Comparison of ENCODE assay signal across 8 cellular contexts in genomic region chr19:41351339-41352245, GRCh38.
DNase-seq lines count a peak whose midpoint lies in the region; ATAC-seq lines count a peak whose summit lies in the region.

No MANE protein-coding gene starts in this region.

- peak overlapping the region in 20 of 21 experiments; percentile 78 to 96 (median 90) for H3K27ac ChIP-seq in skin epidermis

- peaks cover 8% of the 10 kb centered on the region for H3K9me3 Mint-ChIP-seq in T-helper 2 cell treated with Interferon-gamma antibody and Interleukin-4, amounts not matched to agents 5 μg/mL and 100 μg/mL, for 36 hours

- H3K27me3 Mint-ChIP-seq in T-helper 2 cell treated with Interferon-gamma antibody and Interleukin-4, amounts not matched to agents 5 μg/mL and 100 μg/mL, for 36 hours (ENCODE audit: low read depth), result no peaks in the 10 kb centered on the region

- H3K4me3 Mint-ChIP-seq in T-helper 2 cell treated with Interferon-gamma antibody and Interleukin-4, amounts not matched to agents 5 μg/mL and 100 μg/mL, for 36 hours, result peak overlapping the region; percentile 92

- DNase-seq in SIG-M5 treated with dmso at 0.1 percent for 504 hours (lab: John Stamatoyannopoulos, UW; ENCODE audit: unreplicated experiment) (peak; percentile 62), SIG-M5 (lab: John Stamatoyannopoulos, UW) (no peak), amniotic stem cell (lab: John Stamatoyannopoulos, UW) (peak; percentile 27), NCI-H2171 treated with DMSO at 0.1 percent for 48 hours (lab: John Stamatoyannopoulos, UW) (no peak)
- peak; percentile 80 for DNase-seq in T-helper 2 cell treated with Interferon-gamma antibody and Interleukin-4, amounts not matched to agents 5 μg/mL and 100 μg/mL, for 36 hours (ENCODE audit: low spot score)

- peaks cover 49% of the 10 kb centered on the region for H3K36me3 Mint-ChIP-seq in T-helper 2 cell treated with Interferon-gamma antibody and Interleukin-4, amounts not matched to agents 5 μg/mL and 100 μg/mL, for 36 hours (ENCODE audit: low read depth)

- H3K27ac Mint-ChIP-seq in T-helper 2 cell treated with Interferon-gamma antibody and Interleukin-4, amounts not matched to agents 5 μg/mL and 100 μg/mL, for 36 hours, result peak overlapping the region; percentile 96

- H3K4me1 Mint-ChIP-seq in T-helper 2 cell treated with Interferon-gamma antibody and Interleukin-4, amounts not matched to agents 5 μg/mL and 100 μg/mL, for 36 hours (ENCODE audit: low read depth), result peaks cover 40% of the 10 kb centered on the region

- peak; percentile 33 for ATAC-seq in HG03439 (IDR thresholded peaks at IDR 0.05; ENCODE audit: unreplicated experiment)

- H3K4me3 ChIP-seq in iPS-11a (ENCODE audit: low read depth, low read length), result peak overlapping the region; percentile 65
- peak overlapping the region; percentile 54 to 96 (median 82) for H3K4me3 ChIP-seq in skin epidermis

Comparison
In these comparisons a context has a peak if more than half of its experiments do, and no peak if none do; other contexts are left out.
1. DNase-seq: peak in SIG-M5 treated with dmso at 0.1 percent for 504 hours (single experiment), T-helper 2 cell treated with Interferon-gamma antibody and Interleukin-4, amounts not matched to agents 5 μg/mL and 100 μg/mL, for 36 hours (single experiment) and amniotic stem cell (single experiment); none in SIG-M5 (single experiment) and NCI-H2171 treated with DMSO at 0.1 percent for 48 hours (single experiment).